Comparison of ENCODE assay signal across 14 cellular contexts in the genomic region with DNA sequence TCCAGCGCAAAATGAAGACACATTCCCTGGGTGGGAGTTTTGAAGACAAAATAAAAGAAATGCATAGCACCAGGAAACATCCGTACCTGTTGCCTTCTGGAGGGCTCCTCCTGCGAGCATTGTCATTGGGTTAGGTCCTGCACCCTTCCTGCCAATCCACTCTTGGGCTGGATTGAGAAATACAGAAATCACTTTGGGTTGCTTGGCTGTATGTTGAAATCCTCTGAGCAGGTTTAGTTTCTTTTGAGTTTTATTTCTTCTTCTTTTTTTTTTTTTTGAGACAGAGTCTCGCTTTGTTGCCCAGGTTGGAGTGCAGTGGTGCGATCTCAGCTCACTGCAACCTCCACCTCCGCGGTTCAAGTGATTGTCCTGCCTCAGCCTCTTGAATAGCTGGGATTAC.
DNase-seq lines count a peak whose midpoint lies in the region; ATAC-seq and TF ChIP-seq lines count a peak whose summit lies in the region.
"Had no signal": no experiment of that assay in that cellular context is flagged by ENCODE, and none has a peak within 500 bp of the region (broad histone marks: within the 10 kb centered on the region; RNA-seq: fewer than 3 reads in every experiment).

No MANE protein-coding gene starts in this region.

- H3K27ac ChIP-seq in PC-9, result peak overlapping the region; percentile 88
- no peak overlapping the region for H3K27ac ChIP-seq in dorsolateral prefrontal cortex
- no peak overlapping the region for H3K27ac ChIP-seq in aorta (ENCODE audit: low read depth in 1 of 2, low read length in 2 of 2)
- H3K27ac ChIP-seq: thoracic aorta had no signal

- TF ChIP-seq CTCF in PC-9 (conservative IDR thresholded peaks at IDR 0.05), result no peak
- TF ChIP-seq CTCF in mesothelial cell of epicardium (IDR thresholded peaks at IDR 0.05; ENCODE audit: unreplicated experiment), result no peak
- TF ChIP-seq CTCF in dorsolateral prefrontal cortex (IDR thresholded peaks at IDR 0.05 in 54 of 56, conservative IDR thresholded peaks at IDR 0.05 in 2 of 56; ENCODE audit: low read depth in 1 of 56, partially characterized antibody in 56 of 56), result no peak

- no peaks in the 10 kb centered on the region for H3K9me3 Mint-ChIP-seq in mesothelial cell of epicardium

- H3K27me3 Mint-ChIP-seq in mesothelial cell of epicardium (ENCODE audit: low read depth), result no peaks in the 10 kb centered on the region
- H3K27me3 Mint-ChIP-seq: progenitor cell of endocrine pancreas had no signal

- CTCF ChIA-PET in PC-9 (lab: Charles Lee), result no interaction called here

- peaks cover 37% of the 10 kb centered on the region for H3F3A ChIP-seq in PC-9 (ENCODE audit: insufficient read depth, low read depth)

- H3K79me2 ChIP-seq in PC-9 (ENCODE audit: low read depth), result no peaks in the 10 kb centered on the region

- no peak overlapping the region for H2AFZ ChIP-seq in PC-9

- intact Hi-C loops in PC-9 (cut with micrococcal nuclease; ENCODE audit: unreplicated experiment), result loop anchor here (5.0 kb wide), 1 partner anchor 87 kb away; no protein-coding TSS in a partner anchor
- intact Hi-C loops in dorsolateral prefrontal cortex (cut with DNase I), result no loop called here
- intact Hi-C loops in aorta (cut with DNase I), result no loop called here

- H3K27ac Mint-ChIP-seq in mesothelial cell of epicardium, result peak overlapping the region; percentile 49
- H3K27ac Mint-ChIP-seq: progenitor cell of endocrine pancreas had no signal

- peak; percentile 2 for ATAC-seq in GM21723 (IDR thresholded peaks at IDR 0.05; ENCODE audit: unreplicated experiment)
- no peak for ATAC-seq in aorta (ENCODE audit: low FRiP score)

- no peaks in the 10 kb centered on the region for H4K20me1 ChIP-seq in PC-9 (ENCODE audit: insufficient read depth)

- 82 to 90% methylated on average over 7 of the region's 7 CpGs for WGBS in aorta, 2 donors

- no peaks in the 10 kb centered on the region for H3K36me3 Mint-ChIP-seq in mesothelial cell of epicardium

- no peak overlapping the region for H3K4me3 Mint-ChIP-seq in mesothelial cell of epicardium

- no TSS peak for BruUV-seq in PC-9 (replicated peaks; lab: Mats Ljungman, UMichigan)

- peaks cover 36% of the 10 kb centered on the region for H3K4me1 Mint-ChIP-seq in mesothelial cell of epicardium

- H3K27me3 ChIP-seq in PC-9 (ENCODE audit: insufficient read depth, low read depth) (no peaks in the 10 kb centered on the region), dorsolateral prefrontal cortex (no peaks in the 10 kb centered on the region), aorta (ENCODE audit: control insufficient read depth in 1 of 2, insufficient read depth in 2 of 2, low read length in 1 of 2) (no peaks in the 10 kb centered on the region)

- H3K4me1 ChIP-seq in PC-9 (replicated peaks; ENCODE audit: insufficient read depth) (peaks cover 51% of the 10 kb centered on the region), aorta (ENCODE audit: control insufficient read depth in 1 of 2, insufficient read depth in 2 of 2, low read length in 2 of 2) (no peaks in the 10 kb centered on the region)

- DNase-seq in DMS53 treated with DMSO at 0.1 percent for 48 hours (lab: John Stamatoyannopoulos, UW; ENCODE audit: unreplicated experiment) (peak; percentile 59), PC-9 (no peak), mesothelial cell of epicardium (ENCODE audit: low spot score in 2 of 2, unreplicated experiment in 2 of 2) (no peak), NCI-H1694 (lab: John Stamatoyannopoulos, UW) (no peak), dorsolateral prefrontal cortex (no peak), NCI-H2081 treated with DMSO at 0.1 percent for 48 hours (lab: John Stamatoyannopoulos, UW) (no peak), aorta (no peak)
- DNase-seq: activated CD4-positive, CD25-positive, alpha-beta regulatory T cell treated with anti-CD3 and anti-CD28 coated beads, Interleukin-2, amount 50 U/mL, for 72 hours; activated gamma-delta T cell treated with Interleukin-2 at 50 U/mL for 16 hours; dermis blood vessel endothelial cell; RPMI8226 had no signal

- POLR2A ChIA-PET in PC-9 (lab: Charles Lee; ENCODE audit: unreplicated experiment), result interaction anchor here (0.6 to 0.9 kb wide), 2 partner anchors 12 to 48 kb away, joined by 5 to 28 read pairs; no protein-coding TSS in a partner anchor

- H3K4me3 ChIP-seq in PC-9, result no peak overlapping the region
- no peak overlapping the region for H3K4me3 ChIP-seq in dorsolateral prefrontal cortex
- H3K4me3 ChIP-seq in aorta (ENCODE audit: low read length in 2 of 2), result no peak overlapping the region
- H3K4me3 ChIP-seq: thoracic aorta had no signal

- H3K9me2 ChIP-seq in PC-9 (ENCODE audit: insufficient read depth), result no peaks in the 10 kb centered on the region

- H3K9me3 ChIP-seq in PC-9 (ENCODE audit: insufficient read depth, low read depth) (peaks cover 6% of the 10 kb centered on the region; the same call in 1 of the 2 replicates), aorta (ENCODE audit: control insufficient read depth, low read length) (no peaks in the 10 kb centered on the region)
- H3K9me3 ChIP-seq: thoracic aorta had no signal

- H3K4me2 ChIP-seq in PC-9, result peak overlapping the region; percentile 47; the same call in 1 of the 2 replicates

- H3K36me3 ChIP-seq in PC-9 (ENCODE audit: low read depth) (no peaks in the 10 kb centered on the region), aorta (ENCODE audit: control insufficient read depth in 1 of 2, insufficient read depth in 2 of 2, low read length in 1 of 2) (no peaks in the 10 kb centered on the region)
- H3K36me3 ChIP-seq: thoracic aorta had no signal
